Comparison of ENCODE assay signal across 13 cellular contexts in the genomic region with DNA sequence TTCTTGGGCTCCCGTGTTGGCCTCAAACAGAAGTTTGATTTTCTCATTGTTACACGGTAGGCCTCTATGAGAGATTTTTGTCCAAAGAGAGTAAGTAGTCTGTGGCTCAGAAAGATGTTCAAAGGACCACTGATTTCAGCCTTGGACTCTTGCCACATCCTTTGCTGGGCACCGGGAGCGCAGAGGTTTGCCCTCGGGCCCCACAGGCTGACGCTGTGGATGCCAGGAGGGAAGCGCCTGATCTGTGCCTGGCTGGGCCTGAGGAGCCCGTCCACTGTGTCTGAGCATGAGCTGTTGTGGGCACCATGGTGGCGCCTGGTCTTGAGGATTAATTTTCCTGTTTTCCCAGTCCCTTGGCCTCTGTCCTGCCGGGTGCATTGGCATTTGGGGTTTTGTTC. TPM values are rescaled to one million over a fixed set of nuclear protein-coding genes. Genes with fewer than 3 reads are reported as not detected.
DNase-seq lines count a peak whose midpoint lies in the region; ATAC-seq and TF ChIP-seq lines count a peak whose summit lies in the region.
"Had no signal": no experiment of that assay in that cellular context is flagged by ENCODE, and none has a peak within 500 bp of the region (broad histone marks: within the 10 kb centered on the region; RNA-seq: fewer than 3 reads in every experiment).

No MANE protein-coding gene starts in this region.

- no peak for DNase-seq in left ventricle myocardium inferior
- DNase-seq in Right ventricle myocardium inferior (ENCODE audit: missing footprints): no peak
- DNase-seq in glutamatergic neuron: no peak
- no peak for DNase-seq in neural progenitor cell (ENCODE audit: low spot score)
- no peak for DNase-seq in Caco-2
- DNase-seq in T-helper 2 cell treated with Interferon-gamma antibody and Interleukin-4, amounts not matched to agents 5 μg/mL and 100 μg/mL, for 36 hours (ENCODE audit: low spot score): no peak
- DNase-seq in natural killer cell: no peak
- DNase-seq: ACHN; Calu3; CD4-positive, CD25-positive, alpha-beta regulatory T cell; DMS 273 treated with DMSO at 0.1 percent for 48 hours had no signal

- no peak overlapping the region for H3K4me2 ChIP-seq in neural progenitor cell
- H3K4me2 ChIP-seq: BLaER1 treated with 17β-estradiol and CSF1 and Interleukin-3, amounts not matched to agents 10 nM and 100 nM had no signal

- no TSS peak for BruUV-seq in Caco-2 (replicated peaks; lab: Mats Ljungman, UMichigan)

- H4K20me1 ChIP-seq in neural progenitor cell (ENCODE audit: low read depth): peaks cover 5% of the 10 kb centered on the region

- H3K9ac ChIP-seq in neural progenitor cell: no peak overlapping the region
- peak overlapping the region; percentile 79 to 96 (median 87) for H3K9ac ChIP-seq in skeletal muscle tissue (ENCODE audit: low read depth in 1 of 3, low read length in 3 of 3)
- H3K9ac ChIP-seq: BLaER1 treated with 17β-estradiol and CSF1 and Interleukin-3, amounts not matched to agents 10 nM and 100 nM had no signal

- H3K36me3 Mint-ChIP-seq in glutamatergic neuron (ENCODE audit: unreplicated experiment) (peaks cover 21% of the 10 kb centered on the region), neural progenitor cell (peaks cover 39% of the 10 kb centered on the region), Caco-2 (ENCODE audit: insufficient read depth, unreplicated experiment) (peaks cover 33% of the 10 kb centered on the region), natural killer cell (no peaks in the 10 kb centered on the region)
- peaks cover 33% of the 10 kb centered on the region for H3K36me3 Mint-ChIP-seq in T-helper 2 cell treated with Interferon-gamma antibody and Interleukin-4, amounts not matched to agents 5 μg/mL and 100 μg/mL, for 36 hours (ENCODE audit: low read depth)

- intact Hi-C loops in left ventricle myocardium inferior (cut with micrococcal nuclease) (no loop called here), Right ventricle myocardium inferior (cut with DNase I) (no loop called here), Caco-2 (cut with micrococcal nuclease; ENCODE audit: unreplicated experiment) (no loop called here), natural killer cell (cut with micrococcal nuclease) (no loop called here)

- peaks cover 7% of the 10 kb centered on the region for H3F3A ChIP-seq in neural progenitor cell (ENCODE audit: low read depth)

- peaks cover 14% of the 10 kb centered on the region for H3K27me3 Mint-ChIP-seq in glutamatergic neuron (ENCODE audit: unreplicated experiment)
- H3K27me3 Mint-ChIP-seq in neural progenitor cell (ENCODE audit: insufficient read depth, low read depth): peaks cover 2% of the 10 kb centered on the region
- no peaks in the 10 kb centered on the region for H3K27me3 Mint-ChIP-seq in Caco-2 (ENCODE audit: insufficient read depth, unreplicated experiment)
- no peaks in the 10 kb centered on the region for H3K27me3 Mint-ChIP-seq in T-helper 2 cell treated with Interferon-gamma antibody and Interleukin-4, amounts not matched to agents 5 μg/mL and 100 μg/mL, for 36 hours (ENCODE audit: low read depth)
- H3K27me3 Mint-ChIP-seq in natural killer cell (ENCODE audit: low read depth in 2 of 2): no peaks in the 10 kb centered on the region
- H3K27me3 Mint-ChIP-seq: CD4-positive, CD25-positive, alpha-beta regulatory T cell had no signal

- peaks cover 57% of the 10 kb centered on the region for H3K79me2 ChIP-seq in neural progenitor cell (ENCODE audit: low read depth)

- H3K4me3 ChIP-seq in left ventricle myocardium inferior (peak overlapping the region; percentile 46), neural progenitor cell (no peak overlapping the region), skeletal muscle tissue (ENCODE audit: low read length in 3 of 3) (peak overlapping the region; percentile 60 to 78 (median 70)), Caco-2 (ENCODE audit: low read depth, low read length) (no peak overlapping the region)
- H3K4me3 ChIP-seq: BLaER1 treated with 17β-estradiol and CSF1 and Interleukin-3, amounts not matched to agents 10 nM and 100 nM had no signal

- peak overlapping the region; percentile 89 for H3K27ac ChIP-seq in left ventricle myocardium inferior (replicated peaks)
- no peak overlapping the region for H3K27ac ChIP-seq in neural progenitor cell
- H3K27ac ChIP-seq in skeletal muscle tissue (ENCODE audit: low read depth, low read length): peak overlapping the region; percentile 96
- H3K27ac ChIP-seq: BLaER1 treated with 17β-estradiol and CSF1 and Interleukin-3, amounts not matched to agents 10 nM and 100 nM had no signal

- POLR2A ChIA-PET in Caco-2 (lab: Charles Lee): no interaction called here

- H3K9me3 Mint-ChIP-seq in glutamatergic neuron (ENCODE audit: unreplicated experiment) (peaks cover 19% of the 10 kb centered on the region), neural progenitor cell (peaks cover 14% of the 10 kb centered on the region), Caco-2 (ENCODE audit: unreplicated experiment) (peaks cover under 1% of the 10 kb centered on the region), natural killer cell (no peaks in the 10 kb centered on the region)
- peaks cover 4% of the 10 kb centered on the region for H3K9me3 Mint-ChIP-seq in T-helper 2 cell treated with Interferon-gamma antibody and Interleukin-4, amounts not matched to agents 5 μg/mL and 100 μg/mL, for 36 hours

- peaks cover 18% of the 10 kb centered on the region for H3K4me1 ChIP-seq in left ventricle myocardium inferior
- no peaks in the 10 kb centered on the region for H3K4me1 ChIP-seq in neural progenitor cell
- H3K4me1 ChIP-seq in skeletal muscle tissue (ENCODE audit: control insufficient read depth in 3 of 3, insufficient read depth in 3 of 3, low read length in 3 of 3): peaks cover 35 to 79% (median 65%) of the 10 kb centered on the region in 3 donors
- no peaks in the 10 kb centered on the region for H3K4me1 ChIP-seq in Caco-2
- H3K4me1 ChIP-seq: BLaER1 treated with 17β-estradiol and CSF1 and Interleukin-3, amounts not matched to agents 10 nM and 100 nM had no signal

- no peak for ATAC-seq in Right ventricle myocardium inferior
- ATAC-seq in natural killer cell: no peak

- CTCF ChIA-PET in Caco-2 (lab: Charles Lee): no interaction called here

- H3K4me3 Mint-ChIP-seq in glutamatergic neuron (ENCODE audit: unreplicated experiment) (no peak overlapping the region), neural progenitor cell (no peak overlapping the region), Caco-2 (ENCODE audit: unreplicated experiment) (no peak overlapping the region), natural killer cell (no peak overlapping the region)
- H3K4me3 Mint-ChIP-seq in T-helper 2 cell treated with Interferon-gamma antibody and Interleukin-4, amounts not matched to agents 5 μg/mL and 100 μg/mL, for 36 hours: no peak overlapping the region
- H3K4me3 Mint-ChIP-seq: CD4-positive, CD25-positive, alpha-beta regulatory T cell had no signal

- no peak overlapping the region for H2AFZ ChIP-seq in neural progenitor cell (replicated peaks)

- no peaks in the 10 kb centered on the region for H3K27me3 ChIP-seq in left ventricle myocardium inferior (ENCODE audit: low read depth)
- H3K27me3 ChIP-seq in neural progenitor cell: no peaks in the 10 kb centered on the region
- no peaks in the 10 kb centered on the region for H3K27me3 ChIP-seq in skeletal muscle tissue (ENCODE audit: control insufficient read depth in 3 of 3, insufficient read depth in 3 of 3, low read length in 3 of 3)
- H3K27me3 ChIP-seq in Caco-2 (replicated peaks; ENCODE audit: control insufficient read depth, insufficient read depth, low read length): no peaks in the 10 kb centered on the region
- H3K27me3 ChIP-seq: BLaER1 treated with 17β-estradiol and CSF1 and Interleukin-3, amounts not matched to agents 10 nM and 100 nM had no signal

- H3K4me1 Mint-ChIP-seq in glutamatergic neuron (ENCODE audit: low read depth, unreplicated experiment): peaks cover 19% of the 10 kb centered on the region
- H3K4me1 Mint-ChIP-seq in neural progenitor cell: peaks cover 2% of the 10 kb centered on the region
- H3K4me1 Mint-ChIP-seq in Caco-2 (ENCODE audit: low read depth, unreplicated experiment): no peaks in the 10 kb centered on the region
- H3K4me1 Mint-ChIP-seq in T-helper 2 cell treated with Interferon-gamma antibody and Interleukin-4, amounts not matched to agents 5 μg/mL and 100 μg/mL, for 36 hours (ENCODE audit: low read depth): peaks cover 4% of the 10 kb centered on the region
- peaks cover 0 to under 1% of the 10 kb centered on the region in 2 donors for H3K4me1 Mint-ChIP-seq in natural killer cell

- TF ChIP-seq CTCF in left ventricle myocardium inferior (IDR thresholded peaks at IDR 0.05; ENCODE audit: borderline replicate concordance) (no peak), glutamatergic neuron (IDR thresholded peaks at IDR 0.05; ENCODE audit: partially characterized antibody, unreplicated experiment) (no peak), neural progenitor cell (IDR thresholded peaks at IDR 0.05) (no peak), Caco-2 (IDR thresholded peaks at IDR 0.05; ENCODE audit: insufficient read depth in 1 of 2, low read depth in 1 of 2, low read length in 1 of 2, severe bottlenecking in 1 of 2, unreplicated experiment in 1 of 2) (no peak), natural killer cell (IDR thresholded peaks at IDR 0.05) (no peak)

- peak overlapping the region; percentile 22 for H3K27ac Mint-ChIP-seq in glutamatergic neuron (ENCODE audit: unreplicated experiment)
- peak overlapping the region; percentile 14 for H3K27ac Mint-ChIP-seq in neural progenitor cell
- H3K27ac Mint-ChIP-seq in Caco-2 (ENCODE audit: unreplicated experiment): no peak overlapping the region
- no peak overlapping the region for H3K27ac Mint-ChIP-seq in T-helper 2 cell treated with Interferon-gamma antibody and Interleukin-4, amounts not matched to agents 5 μg/mL and 100 μg/mL, for 36 hours
- no peak overlapping the region for H3K27ac Mint-ChIP-seq in natural killer cell
- H3K27ac Mint-ChIP-seq: CD4-positive, CD25-positive, alpha-beta regulatory T cell had no signal

- H3K9me3 ChIP-seq in left ventricle myocardium inferior (replicated peaks): no peaks in the 10 kb centered on the region
- H3K9me3 ChIP-seq in neural progenitor cell (ENCODE audit: low read depth): no peaks in the 10 kb centered on the region
- no peaks in the 10 kb centered on the region for H3K9me3 ChIP-seq in skeletal muscle tissue (ENCODE audit: control insufficient read depth in 3 of 3, low read length in 3 of 3)
- no peaks in the 10 kb centered on the region for H3K9me3 ChIP-seq in Caco-2

- peaks cover 32% of the 10 kb centered on the region for H3K36me3 ChIP-seq in left ventricle myocardium inferior
- H3K36me3 ChIP-seq in neural progenitor cell: no peaks in the 10 kb centered on the region
- peaks cover 15 to 19% (median 16%) of the 10 kb centered on the region in 3 donors for H3K36me3 ChIP-seq in skeletal muscle tissue (ENCODE audit: control insufficient read depth in 3 of 3, insufficient read depth in 3 of 3, low read length in 3 of 3)
- peaks cover 4% of the 10 kb centered on the region; the same call in 1 of the 2 replicates for H3K36me3 ChIP-seq in Caco-2 (ENCODE audit: control insufficient read depth, insufficient read depth, low read length)

RNA-seq across cellular contexts. Expression of gene PCNT, which starts 52.3 kb away (rescaled TPM):
- total RNA-seq in left ventricle myocardium inferior (36.3 TPM), Right ventricle myocardium inferior (27.3 TPM), glutamatergic neuron (ENCODE audit: unreplicated experiment) (117 TPM), neural progenitor cell (ENCODE audit: low replicate concordance) (32.3 and 42.0 TPM in 2 replicates), skeletal muscle tissue (42.8 TPM), Caco-2 (2022) (38.4 and 44.2 TPM in 2 replicates), natural killer cell (10 to 100 TPM; 83.6 to 94.9 (median 84.0) TPM)

RNA-seq across cellular contexts. Expression of gene C21orf58, which starts 52.6 kb away (rescaled TPM):
- total RNA-seq in left ventricle myocardium inferior (1.5 TPM), Right ventricle myocardium inferior (1.2 TPM), glutamatergic neuron (ENCODE audit: unreplicated experiment) (9.7 TPM), neural progenitor cell (ENCODE audit: low replicate concordance) (26.2 and 49.2 TPM in 2 replicates), skeletal muscle tissue (3.1 TPM), Caco-2 (2022) (17.7 and 18.6 TPM in 2 replicates), natural killer cell (1 to 10 TPM; 4.0 to 8.9 (median 5.2) TPM)

Comparison
In these comparisons a context has a peak if more than half of its experiments do, and no peak if none do; other contexts are left out.
1. H3K4me3 ChIP-seq: peak in left ventricle myocardium inferior (single experiment) and skeletal muscle tissue (3 of 3); none in neural progenitor cell (single experiment) and Caco-2 (single experiment).
2. H3K27ac Mint-ChIP-seq: peak in glutamatergic neuron (single experiment) and neural progenitor cell (single experiment); none in Caco-2 (single experiment), T-helper 2 cell treated with Interferon-gamma antibody and Interleukin-4, amounts not matched to agents 5 μg/mL and 100 μg/mL, for 36 hours (single experiment) and natural killer cell (0 of 2).